In genomic region chr13:101655435-101655834, GRCh38 we compare ENCODE assay signal across 11 cellular contexts.
DNase-seq lines count a peak whose midpoint lies in the region; ATAC-seq and TF ChIP-seq lines count a peak whose summit lies in the region.
"Had no signal": no experiment of that assay in that cellular context is flagged by ENCODE, and none has a peak within 500 bp of the region (broad histone marks: within the 10 kb centered on the region; RNA-seq: fewer than 3 reads in every experiment).

No MANE protein-coding gene starts in this region.

- intact Hi-C loops in left ventricle myocardium superior (cut with micrococcal nuclease): no loop called here

- peak; percentile 70 for DNase-seq in NCI-H460 (ENCODE audit: extremely low read depth, low read depth)
- no peak for DNase-seq in NK-92 treated with Interleukin-12 subunit alpha and Interleukin-12 subunit beta, amount 100 ng/mL, for 24 hours (lab: John Stamatoyannopoulos, UW)
- no peak for DNase-seq in tibial nerve (ENCODE audit: low spot score in 2 of 2)
- no peak for DNase-seq in left ventricle myocardium superior
- DNase-seq: activated CD8-positive, alpha-beta memory T cell treated with anti-CD3 and anti-CD28 coated beads, Interleukin-2, amount 50 U/mL, for 48 hours; NCI-H2171 treated with DMSO at 0.1 percent for 48 hours; PC-9 had no signal

- H3K4me1 ChIP-seq in ACC112 (ENCODE audit: control insufficient read depth, insufficient read depth, low read length, unreplicated experiment) (peaks cover 7% of the 10 kb centered on the region), tibial nerve (no peaks in the 10 kb centered on the region)

- 0 out of 2 replicates have a peak, but pooled peaks cover 5% of the 10 kb centered on the region for H3K36me3 ChIP-seq in ACC112 (ENCODE audit: insufficient read depth, low read length)
- H3K36me3 ChIP-seq in tibial nerve: no peaks in the 10 kb centered on the region

- H2AFZ ChIP-seq in ACC112 (ENCODE audit: low read length, unreplicated experiment): no peak overlapping the region
- H2AFZ ChIP-seq: PC-9 had no signal

- H3K27me3 ChIP-seq in ACC112 (ENCODE audit: insufficient read depth, low read length): no peaks in the 10 kb centered on the region
- no peaks in the 10 kb centered on the region for H3K27me3 ChIP-seq in tibial nerve

- ATAC-seq in GM19468 (IDR thresholded peaks at IDR 0.05; ENCODE audit: extremely low read depth, unreplicated experiment) (peak; percentile 59), HG03103 (IDR thresholded peaks at IDR 0.05; ENCODE audit: low read depth, unreplicated experiment) (peak; percentile 90), HG03457 (IDR thresholded peaks at IDR 0.05; ENCODE audit: unreplicated experiment) (no peak), left ventricle myocardium superior (no peak)

- TF ChIP-seq POLR2A in tibial nerve (IDR thresholded peaks at IDR 0.05): no peak

- TF ChIP-seq CTCF in tibial nerve (IDR thresholded peaks at IDR 0.05): no peak

- H3K9me3 ChIP-seq in tibial nerve: peaks cover 0 to 6% (median 0%) of the 10 kb centered on the region in 4 donors

- no peak for TF ChIP-seq EP300 in tibial nerve (IDR thresholded peaks at IDR 0.05)

- H3K4me3 ChIP-seq in ACC112 (ENCODE audit: low read depth, low read length) (no peak overlapping the region), tibial nerve (no peak overlapping the region)
- H3K4me3 ChIP-seq: PC-9 had no signal

- H3K79me2 ChIP-seq in ACC112 (ENCODE audit: control insufficient read depth, insufficient read depth, low read length, unreplicated experiment): no peaks in the 10 kb centered on the region

- WGBS in tibial nerve, 2 donors: 77 to 84% methylated on average over 3 of the region's 3 CpGs

- H3K27ac ChIP-seq in ACC112 (ENCODE audit: low read depth, low read length): peak overlapping the region; percentile 86
- no peak overlapping the region for H3K27ac ChIP-seq in tibial nerve
- H3K27ac ChIP-seq: PC-9 had no signal

Comparison
In these comparisons a context has a peak if more than half of its experiments do, and no peak if none do; other contexts are left out.
1. ATAC-seq: peak in GM19468 (single experiment) and HG03103 (single experiment); none in HG03457 (single experiment) and left ventricle myocardium superior (single experiment).